Comparison of ENCODE assay signal across 1 cellular context in genomic region chr1:32362474-32363313, GRCh38.
TF ChIP-seq lines count a peak whose summit lies in the region.

Gene FAM229A (minus strand): TSS chr1:32362485. CDS start chr1:32362091, 394 bp downstream.
Gene TSSK3 (plus strand): TSS chr1:32362539. CDS start chr1:32362702, 163 bp downstream.

TF ChIP-seq in GM12878, 131 proteins besides CTCF, POLR2A, EP300 and RAD21 (continued from another document):
- TF ChIP-seq E2F4 (IDR thresholded peaks at IDR 0.05; ENCODE audit: low read depth, low read length) (no peak), MYB (IDR thresholded peaks at IDR 0.05; ENCODE audit: borderline replicate concordance, low read depth, low read length) (no peak), ATF3 (IDR thresholded peaks at IDR 0.05; ENCODE audit: borderline replicate concordance, extremely low read depth, low read depth, low read length) (no peak)
